ENCODE assay signal across 11 cellular contexts in genomic region chr2:196431957-196432356, GRCh38.
DNase-seq lines count a peak whose midpoint lies in the region; TF ChIP-seq lines count a peak whose summit lies in the region.
"Had no signal": no experiment of that assay in that cellular context is flagged by ENCODE, and none has a peak within 500 bp of the region (broad histone marks: within the 10 kb centered on the region; RNA-seq: fewer than 3 reads in every experiment).

No MANE protein-coding gene starts in this region.

- no peak overlapping the region for H2AFZ ChIP-seq in neural progenitor cell (replicated peaks)

- peak; percentile 75 for TF ChIP-seq CTCF in neural progenitor cell (IDR thresholded peaks at IDR 0.05)

- peaks cover 1% of the 10 kb centered on the region for H3K36me3 Mint-ChIP-seq in neural progenitor cell

- no peaks in the 10 kb centered on the region for H3K27me3 ChIP-seq in neural progenitor cell

- H3K36me3 ChIP-seq in neural progenitor cell: no peaks in the 10 kb centered on the region
- H3K36me3 ChIP-seq: thoracic aorta had no signal

- H3K4me2 ChIP-seq in neural progenitor cell: no peak overlapping the region

- no peak overlapping the region for H3K9ac ChIP-seq in neural progenitor cell

- H3K4me1 Mint-ChIP-seq in neural progenitor cell: peaks cover 15% of the 10 kb centered on the region

- no peaks in the 10 kb centered on the region for H3K4me1 ChIP-seq in neural progenitor cell

- H3K79me2 ChIP-seq in neural progenitor cell (ENCODE audit: low read depth): no peaks in the 10 kb centered on the region

- no peak overlapping the region for H3K4me3 Mint-ChIP-seq in neural progenitor cell

- H4K20me1 ChIP-seq in neural progenitor cell (ENCODE audit: low read depth): no peaks in the 10 kb centered on the region

- H3K27me3 Mint-ChIP-seq in neural progenitor cell (ENCODE audit: insufficient read depth, low read depth): no peaks in the 10 kb centered on the region

- no peak overlapping the region for H3K27ac Mint-ChIP-seq in neural progenitor cell

- no peak overlapping the region for H3K4me3 ChIP-seq in neural progenitor cell
- H3K4me3 ChIP-seq: thoracic aorta had no signal

- DNase-seq in NCI-H146 (lab: John Stamatoyannopoulos, UW) (peak; percentile 3), NCI-H146 treated with DMSO at 0.1 percent for 48 hours (lab: John Stamatoyannopoulos, UW; ENCODE audit: unreplicated experiment) (no peak), NCI-H1694 (lab: John Stamatoyannopoulos, UW) (peak; percentile 30), dermis blood vessel endothelial cell (peak; percentile 38), neural progenitor cell (ENCODE audit: low spot score) (peak; percentile 65)
- DNase-seq in activated CD4-positive, alpha-beta T cell treated with anti-CD3 and anti-CD28 coated beads for 4 hours: no peak
- DNase-seq in activated CD4-positive, CD25-positive, alpha-beta regulatory T cell (lab: John Stamatoyannopoulos, UW): no peak
- DNase-seq in activated CD8-positive, alpha-beta memory T cell treated with anti-CD3 and anti-CD28 coated beads for 24 hours: no peak
- DNase-seq: NCI-H1436 treated with DMSO at 0.1 percent for 48 hours, right cardiac atrium had no signal

- H3K27ac ChIP-seq in neural progenitor cell: no peak overlapping the region
- H3K27ac ChIP-seq: thoracic aorta had no signal

- H3K9me3 Mint-ChIP-seq in neural progenitor cell: peaks cover 2% of the 10 kb centered on the region

- H3K9me3 ChIP-seq in neural progenitor cell (ENCODE audit: low read depth): no peaks in the 10 kb centered on the region
- H3K9me3 ChIP-seq: thoracic aorta had no signal

- H3F3A ChIP-seq in neural progenitor cell (ENCODE audit: low read depth): no peaks in the 10 kb centered on the region

Comparison
In these comparisons a context has a peak if more than half of its experiments do, and no peak if none do; other contexts are left out.
1. DNase-seq: peak in NCI-H146 (single experiment), NCI-H1694 (single experiment), dermis blood vessel endothelial cell (single experiment) and neural progenitor cell (single experiment); none in NCI-H146 treated with DMSO at 0.1 percent for 48 hours (single experiment), activated CD4-positive, alpha-beta T cell treated with anti-CD3 and anti-CD28 coated beads for 4 hours (0 of 2), activated CD4-positive, CD25-positive, alpha-beta regulatory T cell (0 of 4) and activated CD8-positive, alpha-beta memory T cell treated with anti-CD3 and anti-CD28 coated beads for 24 hours (single experiment).